20 cellular contexts compared by ENCODE assay signal in the genomic region with DNA sequence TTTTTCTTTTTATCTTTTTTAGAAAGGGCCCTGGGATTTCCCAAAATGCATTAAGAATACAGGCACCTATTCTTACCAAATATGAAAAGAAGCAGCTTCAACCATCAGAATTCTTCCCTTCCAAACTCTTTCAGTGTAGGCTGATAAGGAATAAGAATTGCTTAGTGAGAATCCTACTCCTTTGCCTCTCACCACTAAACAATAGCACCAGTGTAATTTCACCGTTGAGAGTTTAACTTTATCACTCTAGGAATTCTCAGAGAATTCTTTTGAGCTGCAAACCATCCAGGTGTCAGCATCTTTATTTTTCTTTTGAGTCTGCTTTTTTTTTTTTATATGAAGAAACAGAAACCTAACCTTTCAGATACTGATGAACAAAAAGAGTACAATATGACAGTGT.
DNase-seq lines count a peak whose midpoint lies in the region; TF ChIP-seq lines count a peak whose summit lies in the region.
"Had no signal": no experiment of that assay in that cellular context is flagged by ENCODE, and none has a peak within 500 bp of the region (broad histone marks: within the 10 kb centered on the region; RNA-seq: fewer than 3 reads in every experiment).

No MANE protein-coding gene starts in this region.

- 6% methylated on average over 1 of the region's 1 CpG; no CpG with 5 or more reads in 1 of the 2 experiments for WGBS in endodermal cell (ENCODE audit: insufficient coverage in 1 of 2, insufficient read length in 1 of 2), 2 experiments
- WGBS in smooth muscle cell (ENCODE audit: low lambda C conversion rate), result 16% methylated on average over 1 of the region's 1 CpG

- H2AFZ ChIP-seq in smooth muscle cell (ENCODE audit: low read depth), result peak overlapping the region; percentile 26

- no peak for DNase-seq in endodermal cell
- DNase-seq in mesothelial cell of epicardium (ENCODE audit: low spot score in 2 of 2, unreplicated experiment in 2 of 2), result no peak
- no peak for DNase-seq in smooth muscle cell (lab: John Stamatoyannopoulos, UW; ENCODE audit: unreplicated experiment)
- DNase-seq in chondrocyte (ENCODE audit: low spot score), result no peak
- DNase-seq in cerebellum (ENCODE audit: low spot score), result no peak
- no peak for DNase-seq in colonic mucosa
- DNase-seq: 8988T; ACHN; AML-193; C1 segment of cervical spinal cord; Calu3; CD4-positive, alpha-beta memory T cell; COR-L47; DMS53; DMS79 treated with DMSO at 0.1 percent for 48 hours; GF-D8; H7; HCEC 1CT had no signal

- peaks cover 40% of the 10 kb centered on the region for H3K4me1 Mint-ChIP-seq in endodermal cell
- H3K4me1 Mint-ChIP-seq in mesothelial cell of epicardium, result peaks cover 38% of the 10 kb centered on the region
- H3K4me1 Mint-ChIP-seq in chondrocyte (ENCODE audit: low read depth), result no peaks in the 10 kb centered on the region
- H3K4me1 Mint-ChIP-seq: CD4-positive, alpha-beta memory T cell had no signal

- H3K9me3 ChIP-seq in HUES6 (ENCODE audit: control insufficient read depth, insufficient read depth, low read depth, low read length) (no peaks in the 10 kb centered on the region), endodermal cell (ENCODE audit: control insufficient read depth, low read length) (no peaks in the 10 kb centered on the region), smooth muscle cell (replicated peaks; ENCODE audit: low read depth) (no peaks in the 10 kb centered on the region), colonic mucosa (no peaks in the 10 kb centered on the region)
- H3K9me3 ChIP-seq: A549 had no signal

- H3K79me2 ChIP-seq in smooth muscle cell (ENCODE audit: low read depth), result no peaks in the 10 kb centered on the region

- H3K36me3 ChIP-seq in HUES6 (ENCODE audit: control insufficient read depth, insufficient read depth, low read length), result no peaks in the 10 kb centered on the region
- H3K36me3 ChIP-seq in endodermal cell (ENCODE audit: control insufficient read depth, insufficient read depth, low read length), result no peaks in the 10 kb centered on the region
- H3K36me3 ChIP-seq in smooth muscle cell (ENCODE audit: low read depth), result no peaks in the 10 kb centered on the region
- no peaks in the 10 kb centered on the region for H3K36me3 ChIP-seq in colonic mucosa

- intact Hi-C loops in colonic mucosa (cut with DNase I), result no loop called here

- peaks cover 19% of the 10 kb centered on the region for H3K4me1 ChIP-seq in HUES6 (ENCODE audit: control insufficient read depth, insufficient read depth, low read length)
- H3K4me1 ChIP-seq in endodermal cell (ENCODE audit: control insufficient read depth, insufficient read depth, low read length), result peaks cover 20% of the 10 kb centered on the region
- peaks cover 7% of the 10 kb centered on the region for H3K4me1 ChIP-seq in smooth muscle cell (ENCODE audit: low read depth)
- no peaks in the 10 kb centered on the region for H3K4me1 ChIP-seq in colonic mucosa
- H3K4me1 ChIP-seq: A549 had no signal

- no peaks in the 10 kb centered on the region for H3F3A ChIP-seq in smooth muscle cell (ENCODE audit: low read depth)

- H3K4me3 Mint-ChIP-seq in endodermal cell (no peak overlapping the region), mesothelial cell of epicardium (no peak overlapping the region), chondrocyte (ENCODE audit: unreplicated experiment) (no peak overlapping the region)
- H3K4me3 Mint-ChIP-seq: CD4-positive, alpha-beta memory T cell had no signal

- H3K4me2 ChIP-seq in smooth muscle cell, result no peak overlapping the region
- H3K4me2 ChIP-seq: A549 had no signal

- no peaks in the 10 kb centered on the region for H4K20me1 ChIP-seq in smooth muscle cell (ENCODE audit: low read depth)

- TF ChIP-seq CTCF in endodermal cell (conservative IDR thresholded peaks at IDR 0.05), result no peak
- no peak for TF ChIP-seq CTCF in mesothelial cell of epicardium (IDR thresholded peaks at IDR 0.05; ENCODE audit: unreplicated experiment)
- TF ChIP-seq CTCF in smooth muscle cell (IDR thresholded peaks at IDR 0.05; ENCODE audit: borderline replicate concordance, insufficient read depth, poor library complexity, severe bottlenecking), result no peak
- TF ChIP-seq CTCF in chondrocyte (IDR thresholded peaks at IDR 0.05), result no peak
- TF ChIP-seq CTCF in colonic mucosa (IDR thresholded peaks at IDR 0.05), result no peak

- no peaks in the 10 kb centered on the region for H3K36me3 Mint-ChIP-seq in endodermal cell (ENCODE audit: low read depth)
- no peaks in the 10 kb centered on the region for H3K36me3 Mint-ChIP-seq in mesothelial cell of epicardium
- H3K36me3 Mint-ChIP-seq in chondrocyte (ENCODE audit: low read depth), result no peaks in the 10 kb centered on the region
- H3K36me3 Mint-ChIP-seq: CD4-positive, alpha-beta memory T cell had no signal

- H3K4me3 ChIP-seq in HUES6 (ENCODE audit: low read depth, low read length), result no peak overlapping the region
- no peak overlapping the region for H3K4me3 ChIP-seq in endodermal cell (ENCODE audit: low read length)
- H3K4me3 ChIP-seq in smooth muscle cell, result no peak overlapping the region
- no peak overlapping the region for H3K4me3 ChIP-seq in colonic mucosa
- H3K4me3 ChIP-seq: A549 had no signal

- H3K27me3 ChIP-seq in HUES6 (ENCODE audit: control insufficient read depth, insufficient read depth, low read length) (no peaks in the 10 kb centered on the region), endodermal cell (ENCODE audit: control insufficient read depth, insufficient read depth, low read length, poor library complexity, severe bottlenecking) (no peaks in the 10 kb centered on the region), smooth muscle cell (ENCODE audit: low read depth) (no peaks in the 10 kb centered on the region), colonic mucosa (no peaks in the 10 kb centered on the region)

- H3K9me3 Mint-ChIP-seq in endodermal cell, result no peaks in the 10 kb centered on the region
- no peaks in the 10 kb centered on the region for H3K9me3 Mint-ChIP-seq in mesothelial cell of epicardium
- H3K9me3 Mint-ChIP-seq in chondrocyte (ENCODE audit: low read depth), result no peaks in the 10 kb centered on the region

- H3K27ac Mint-ChIP-seq in endodermal cell (peak overlapping the region; percentile 30), mesothelial cell of epicardium (peak overlapping the region; percentile 21), chondrocyte (ENCODE audit: unreplicated experiment) (no peak overlapping the region)
- H3K27ac Mint-ChIP-seq: CD4-positive, alpha-beta memory T cell had no signal

- H3K27me3 Mint-ChIP-seq in endodermal cell (ENCODE audit: insufficient read depth) (no peaks in the 10 kb centered on the region), mesothelial cell of epicardium (ENCODE audit: low read depth) (no peaks in the 10 kb centered on the region), chondrocyte (ENCODE audit: low read depth) (peaks cover 2% of the 10 kb centered on the region)
- H3K27me3 Mint-ChIP-seq: CD4-positive, alpha-beta memory T cell had no signal

- H3K27ac ChIP-seq in HUES6 (ENCODE audit: low read depth, low read length) (0 out of 2 replicates have a peak overlapping the region, but pooled peaks have one; percentile 9), endodermal cell (ENCODE audit: low read depth, low read length) (no peak overlapping the region), smooth muscle cell (ENCODE audit: low read depth) (no peak overlapping the region), colonic mucosa (no peak overlapping the region)
- H3K27ac ChIP-seq: A549 had no signal

- H3K9ac ChIP-seq in HUES6 (ENCODE audit: low read length), result no peak overlapping the region
- peak overlapping the region; percentile 13 for H3K9ac ChIP-seq in endodermal cell (ENCODE audit: extremely low read depth, low read length, poor library complexity, severe bottlenecking)
- no peak overlapping the region for H3K9ac ChIP-seq in smooth muscle cell (ENCODE audit: low read depth)
- no peak overlapping the region for H3K9ac ChIP-seq in colonic mucosa (ENCODE audit: low read depth in 2 of 2, low read length in 2 of 2)
